Comparison of ENCODE assay signal across 1 cellular context in the genomic region with DNA sequence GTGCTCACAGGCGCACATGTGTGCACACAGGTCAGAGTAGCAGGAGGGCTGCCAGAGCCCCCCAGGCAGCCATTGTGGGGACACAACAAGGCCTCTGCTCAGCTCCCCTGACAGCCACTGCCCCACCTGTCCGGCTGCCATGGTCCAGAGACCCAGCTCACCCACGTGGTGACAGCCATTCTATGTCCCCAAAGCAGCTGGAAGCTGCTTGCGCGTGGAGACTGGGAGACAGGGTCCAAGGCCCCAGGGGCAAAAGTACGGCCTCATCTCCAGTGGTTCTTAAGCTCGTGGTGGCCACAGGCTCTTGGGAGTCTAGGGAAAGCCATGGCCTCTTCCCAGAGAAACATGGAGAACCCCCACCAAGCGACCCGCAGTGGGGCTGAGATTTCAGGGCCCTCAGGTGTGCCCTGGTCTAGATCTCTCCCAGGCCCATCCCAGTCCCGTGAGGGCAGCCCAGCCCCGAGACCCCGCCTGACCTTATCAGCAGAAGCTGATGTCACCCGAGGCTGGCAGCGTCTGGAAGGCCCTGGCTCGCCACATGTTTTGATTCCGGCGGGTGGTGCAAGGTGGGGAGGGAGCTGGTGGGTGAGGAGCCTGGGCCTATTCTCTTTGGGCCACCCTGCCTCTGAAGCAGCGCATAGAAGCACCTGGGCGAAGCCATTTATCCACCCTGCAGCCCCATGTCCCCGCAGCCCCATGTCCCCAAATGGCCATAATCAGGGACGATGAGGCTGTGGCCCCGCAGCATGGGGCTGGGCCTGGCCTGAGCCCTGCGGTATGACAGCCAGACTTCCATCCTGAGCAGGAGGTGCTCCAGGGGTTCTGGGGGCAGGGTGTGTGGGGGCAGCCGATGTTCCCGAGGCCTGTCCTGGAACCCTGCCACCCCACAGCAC.
TF ChIP-seq lines count a peak whose summit lies in the region.

No MANE protein-coding gene starts in this region.

TF ChIP-seq in H1, 55 proteins besides CTCF, POLR2A, EP300 and RAD21:
- TF ChIP-seq CHD2 (IDR thresholded peaks at IDR 0.05; ENCODE audit: low read length) = no peak
- no peak for TF ChIP-seq JUND (IDR thresholded peaks at IDR 0.05; ENCODE audit: low read length)
- TF ChIP-seq FOSL1 (IDR thresholded peaks at IDR 0.05; ENCODE audit: insufficient read depth, low read depth, low read length) = no peak
